20 cellular contexts compared by ENCODE assay signal in genomic region chr22:29263791-29264216, GRCh38. TPM values are rescaled to one million over a fixed set of nuclear protein-coding genes. Genes with fewer than 3 reads are reported as not detected.
"Had no signal": no experiment of that assay in that cellular context is flagged by ENCODE, and none has a peak within 500 bp of the region (broad histone marks: within the 10 kb centered on the region; RNA-seq: fewer than 3 reads in every experiment).

No MANE protein-coding gene starts in this region.

- DNase-seq: activated B cell treated with CpG ODN at 0.5 μM for 24 hours; activated CD4-positive, alpha-beta T cell treated with anti-CD3 and anti-CD28 coated beads, Interleukin-2, amount 10 ng/mL, durations not matched to agents 24 days and 14 days; activated CD8-positive, alpha-beta memory T cell treated with anti-CD3 and anti-CD28 coated beads, Interleukin-2, amount 50 U/mL, for 4 hours; activated CD8-positive, alpha-beta T cell treated with anti-CD3 and anti-CD28 coated beads, Interleukin-2, amount 10 ng/mL, durations not matched to agents 7 days and 5 days; activated gamma-delta T cell treated with Interleukin-2 at 50 U/mL for 16 hours; activated T-cell treated with anti-CD3 and anti-CD28 coated beads, Interleukin-2, amount 50 U/mL, for 48 hours; amygdala; central memory CD4-positive, alpha-beta T cell; colonic mucosa; mucosa of descending colon; naive thymus-derived CD8-positive, alpha-beta T cell; retina; stimulated activated CD4-positive, alpha-beta T cell treated with anti-CD3 and anti-CD28 coated beads, Interleukin-4, amount 100 ng/mL, for 24 hours; stimulated activated naive CD4-positive, alpha-beta T cell; transverse colon had no signal

- FAIRE-seq: islet of Langerhans, TTC549 had no signal

- H3K9me3 ChIP-seq: colonic mucosa, esophagus muscularis mucosa, mucosa of descending colon, neutrophil, transverse colon had no signal

- H3K27me3 ChIP-seq: colonic mucosa, esophagus muscularis mucosa, neutrophil, transverse colon had no signal

- H3K36me3 ChIP-seq: transverse colon had no signal

- ATAC-seq: activated CD8-positive, alpha-beta T cell treated with anti-CD3 and anti-CD28 coated beads, Interleukin-2, amount 10 ng/mL, durations not matched to agents 7 days and 5 days; mucosa of descending colon; naive thymus-derived CD8-positive, alpha-beta T cell had no signal

- H3K4me3 ChIP-seq: colonic mucosa, esophagus muscularis mucosa, mucosa of descending colon, skin epidermis, transverse colon had no signal

- H3K27ac ChIP-seq: colonic mucosa, esophagus muscularis mucosa, neutrophil, skin epidermis, transverse colon had no signal

RNA-seq across cellular contexts. Expression of gene GAS2L1, which starts 42.6 kb away (rescaled TPM):
- total RNA-seq: activated B cell treated with CpG ODN at 0.5 μM for 24 hours; naive thymus-derived CD8-positive, alpha-beta T cell had no signal

RNA-seq across cellular contexts. Expression of gene RASL10A, which starts 51.7 kb away (rescaled TPM):
- polyA plus RNA-seq: naive thymus-derived CD8-positive, alpha-beta T cell had no signal

RNA-seq across cellular contexts. Expression of gene EMID1, which starts 58.1 kb away (rescaled TPM):
- total RNA-seq: activated B cell treated with CpG ODN at 0.5 μM for 24 hours; activated CD4-positive, alpha-beta T cell treated with anti-CD3 and anti-CD28 coated beads, Interleukin-2, amount 10 ng/mL, durations not matched to agents 24 days and 14 days; activated CD8-positive, alpha-beta T cell treated with anti-CD3 and anti-CD28 coated beads, Interleukin-2, amount 10 ng/mL, durations not matched to agents 7 days and 5 days; naive thymus-derived CD8-positive, alpha-beta T cell had no signal
- polyA plus RNA-seq: naive thymus-derived CD8-positive, alpha-beta T cell had no signal
